ENCODE assay signal across 8 cellular contexts in the genomic region with DNA sequence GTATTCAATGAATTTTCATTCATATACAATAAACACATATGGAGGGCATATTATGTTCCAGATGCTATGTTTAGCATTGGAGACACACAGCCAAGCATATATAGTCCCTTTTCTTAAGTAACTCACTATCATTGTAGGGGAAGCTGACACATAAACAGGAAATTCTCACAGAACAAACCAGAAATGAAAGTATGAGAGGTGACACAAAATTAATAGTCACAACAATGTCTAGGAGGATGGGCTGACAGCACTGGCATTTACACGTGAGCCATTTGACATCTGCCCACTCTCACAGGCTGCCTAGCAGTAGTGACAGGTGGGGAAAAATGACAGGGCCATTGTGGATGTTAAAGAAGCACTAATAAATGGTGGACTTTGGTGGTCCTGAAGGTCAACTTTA. TPM values are rescaled to one million over a fixed set of nuclear protein-coding genes. Genes with fewer than 3 reads are reported as not detected.
DNase-seq lines count a peak whose midpoint lies in the region; ATAC-seq and TF ChIP-seq lines count a peak whose summit lies in the region.

No MANE protein-coding gene starts in this region.

- peak overlapping the region; percentile 38 for H3K27ac ChIP-seq in right cardiac atrium (ENCODE audit: low read length)

- H3K36me3 Mint-ChIP-seq in activated naive CD4-positive, alpha-beta T cell treated with anti-CD3 and anti-CD28 coated beads, Interleukin-2, amount 50 U/mL, for 24 hours: peaks cover 4% of the 10 kb centered on the region
- H3K36me3 Mint-ChIP-seq in natural killer cell: peaks cover 15% of the 10 kb centered on the region

- H3K4me1 Mint-ChIP-seq in activated naive CD4-positive, alpha-beta T cell treated with anti-CD3 and anti-CD28 coated beads, Interleukin-2, amount 50 U/mL, for 24 hours: peaks cover 60% of the 10 kb centered on the region
- peaks cover 50 to 56% of the 10 kb centered on the region in 2 donors for H3K4me1 Mint-ChIP-seq in natural killer cell

- no peak for DNase-seq in right cardiac atrium
- no peak for DNase-seq in cardiac septum (ENCODE audit: low spot score)
- peak; percentile 37 for DNase-seq in natural killer cell
- no peak for DNase-seq in NCI-H2107 treated with DMSO at 0.1 percent for 48 hours (lab: John Stamatoyannopoulos, UW; ENCODE audit: unreplicated experiment)
- DNase-seq in amniotic stem cell (lab: John Stamatoyannopoulos, UW): no peak

- no peak overlapping the region for H3K4me3 ChIP-seq in right cardiac atrium (ENCODE audit: low read length)

- H3K27me3 Mint-ChIP-seq in activated naive CD4-positive, alpha-beta T cell treated with anti-CD3 and anti-CD28 coated beads, Interleukin-2, amount 50 U/mL, for 24 hours: no peaks in the 10 kb centered on the region
- H3K27me3 Mint-ChIP-seq in natural killer cell (ENCODE audit: low read depth in 2 of 2): no peaks in the 10 kb centered on the region

- H3K4me1 ChIP-seq in right cardiac atrium (ENCODE audit: control insufficient read depth, insufficient read depth, low read length): no peaks in the 10 kb centered on the region

- intact Hi-C loops in right cardiac atrium (cut with DNase I) (no loop called here), cardiac septum (cut with DNase I) (loop anchor here (10.0 kb wide), 1 partner anchor 233 kb away; a partner anchor contains a TSS), natural killer cell (cut with micrococcal nuclease) (no loop called here)

- no peaks in the 10 kb centered on the region for H3K9me3 ChIP-seq in right cardiac atrium (ENCODE audit: control insufficient read depth, low read length)

- H3K4me3 Mint-ChIP-seq in activated naive CD4-positive, alpha-beta T cell treated with anti-CD3 and anti-CD28 coated beads, Interleukin-2, amount 50 U/mL, for 24 hours: peak overlapping the region; percentile 94
- peak overlapping the region; percentile 88 for H3K4me3 Mint-ChIP-seq in natural killer cell

- 60% methylated on average over 1 of the region's 1 CpG for WGBS in right cardiac atrium

- H3K27me3 ChIP-seq in right cardiac atrium (ENCODE audit: control insufficient read depth, insufficient read depth): no peaks in the 10 kb centered on the region

- no peaks in the 10 kb centered on the region for H3K9me3 Mint-ChIP-seq in activated naive CD4-positive, alpha-beta T cell treated with anti-CD3 and anti-CD28 coated beads, Interleukin-2, amount 50 U/mL, for 24 hours
- no peaks in the 10 kb centered on the region for H3K9me3 Mint-ChIP-seq in natural killer cell

- peak overlapping the region; percentile 99 for H3K27ac Mint-ChIP-seq in activated naive CD4-positive, alpha-beta T cell treated with anti-CD3 and anti-CD28 coated beads, Interleukin-2, amount 50 U/mL, for 24 hours
- peak overlapping the region; percentile 99 to 100 for H3K27ac Mint-ChIP-seq in natural killer cell

- ATAC-seq in right cardiac atrium (no peak), natural killer cell (peak; percentile 23 to 57 (median 32)), HG03521 (IDR thresholded peaks at IDR 0.05; ENCODE audit: unreplicated experiment) (no peak), GM19351 (IDR thresholded peaks at IDR 0.05; ENCODE audit: unreplicated experiment) (no peak)

- TF ChIP-seq CTCF in natural killer cell (IDR thresholded peaks at IDR 0.05): no peak

RNA-seq across cellular contexts. Expression of a gene that starts 2.6 kb away (rescaled TPM):
- 10 to 100 TPM; 21.9 to 27.1 (median 22.9) TPM for total RNA-seq in right cardiac atrium
- 3.6 TPM for polyA plus RNA-seq in right cardiac atrium
- 27.2 TPM for total RNA-seq in cardiac septum
- 100 to 1,000 TPM; 172 to 237 (median 193) TPM for total RNA-seq in natural killer cell

RNA-seq across cellular contexts. Expression of a gene that starts 40.9 kb away (rescaled TPM):
- total RNA-seq in right cardiac atrium (10 to 100 TPM; 34.1 to 39.5 (median 38.3) TPM), cardiac septum (29.0 TPM), natural killer cell (10 to 100 TPM; 17.9 to 22.9 (median 22.9) TPM)
- polyA plus RNA-seq in right cardiac atrium: 50.5 TPM

Comparison
In these comparisons a context has a peak if more than half of its experiments do, and no peak if none do; other contexts are left out.
1. ATAC-seq: peak in natural killer cell (3 of 3); none in right cardiac atrium (0 of 2), HG03521 (single experiment) and GM19351 (single experiment).